8 cellular contexts compared by ENCODE assay signal in the genomic region with DNA sequence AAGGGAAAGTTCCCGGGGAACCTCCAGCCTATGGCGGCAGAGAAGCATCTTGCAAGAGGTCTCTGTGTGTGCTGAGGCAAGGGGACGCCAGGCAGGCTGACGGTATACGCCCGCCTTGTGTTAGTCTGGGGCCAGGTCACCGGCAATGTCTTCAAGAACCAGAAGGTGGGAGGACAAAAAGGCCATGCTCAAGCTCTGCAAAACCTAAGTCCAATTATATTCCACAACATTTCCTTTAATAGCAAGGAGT. TPM values are rescaled to one million over a fixed set of nuclear protein-coding genes. Genes with fewer than 3 reads are reported as not detected.
DNase-seq lines count a peak whose midpoint lies in the region; ATAC-seq and TF ChIP-seq lines count a peak whose summit lies in the region.

No MANE protein-coding gene starts in this region.

- ATAC-seq in Right ventricle myocardium superior (ENCODE audit: poor library complexity): no peak

- H3K9me3 ChIP-seq in right atrium auricular region: no peaks in the 10 kb centered on the region

- H3K4me1 ChIP-seq in right atrium auricular region: peaks cover 0 to 27% of the 10 kb centered on the region in 2 donors

- peaks cover 29% of the 10 kb centered on the region for H3K36me3 Mint-ChIP-seq in activated T-helper 1 cell treated with anti-CD3 and anti-CD28 coated beads, Interleukin-12 subunit alpha, Interleukin-12 subunit beta, Interleukin-2, Interleukin-4 antibody, amounts not matched to agents 30 ng/mL and 10 ng/mL and 1 ng/mL, durations not matched to agents 14 hours and 24 hours and 36 hours (ENCODE audit: low read depth)
- peaks cover 11% of the 10 kb centered on the region for H3K36me3 Mint-ChIP-seq in type B pancreatic cell

- peak overlapping the region; percentile 92 to 94 for H3K27ac ChIP-seq in right atrium auricular region
- H3K27ac ChIP-seq in layer of hippocampus (ENCODE audit: low read depth, low read length): peak overlapping the region; percentile 94

- H3K27me3 ChIP-seq in right atrium auricular region (no peaks in the 10 kb centered on the region), layer of hippocampus (ENCODE audit: control insufficient read depth, insufficient read depth, low read length) (no peaks in the 10 kb centered on the region)

- no peaks in the 10 kb centered on the region for H3K27me3 Mint-ChIP-seq in activated T-helper 1 cell treated with anti-CD3 and anti-CD28 coated beads, Interleukin-12 subunit alpha, Interleukin-12 subunit beta, Interleukin-2, Interleukin-4 antibody, amounts not matched to agents 30 ng/mL and 10 ng/mL and 1 ng/mL, durations not matched to agents 14 hours and 24 hours and 36 hours (ENCODE audit: insufficient read depth)
- no peaks in the 10 kb centered on the region for H3K27me3 Mint-ChIP-seq in type B pancreatic cell

- DNase-seq in right atrium auricular region (ENCODE audit: low spot score): no peak
- no peak for DNase-seq in Right ventricle myocardium superior
- no peak for DNase-seq in activated T-helper 1 cell treated with anti-CD3 and anti-CD28 coated beads, Interleukin-12 subunit alpha, Interleukin-12 subunit beta, Interleukin-2, Interleukin-4 antibody, amounts not matched to agents 30 ng/mL and 10 ng/mL and 1 ng/mL, durations not matched to agents 14 hours and 24 hours and 36 hours (ENCODE audit: low spot score)
- DNase-seq in type B pancreatic cell (ENCODE audit: extremely low spot score, unreplicated experiment): no peak
- DNase-seq in HK-2 (ENCODE audit: unreplicated experiment): no peak
- no peak for DNase-seq in dedifferentiated amniotic fluid mesenchymal stem cell (ENCODE audit: extremely low spot score)
- DNase-seq in NCI-H2171 (lab: John Stamatoyannopoulos, UW): no peak

- intact Hi-C loops in Right ventricle myocardium superior (cut with DNase I): loop anchor here (2.0 kb wide), 1 partner anchor 39 kb away; no protein-coding TSS in a partner anchor
- intact Hi-C loops in activated T-helper 1 cell treated with anti-CD3 and anti-CD28 coated beads, Interleukin-12 subunit alpha, Interleukin-12 subunit beta, Interleukin-2, Interleukin-4 antibody, amounts not matched to agents 30 ng/mL and 10 ng/mL and 1 ng/mL, durations not matched to agents 14 hours and 24 hours and 36 hours (cut with micrococcal nuclease): loop anchor here (1.0 to 10.0 kb wide), 17 partner anchors 21 to 1211 kb away; partner anchors contain the start of genes ARMC5, CDIPT, CFAP119 and FBRS

- H3K9me3 Mint-ChIP-seq in activated T-helper 1 cell treated with anti-CD3 and anti-CD28 coated beads, Interleukin-12 subunit alpha, Interleukin-12 subunit beta, Interleukin-2, Interleukin-4 antibody, amounts not matched to agents 30 ng/mL and 10 ng/mL and 1 ng/mL, durations not matched to agents 14 hours and 24 hours and 36 hours: no peaks in the 10 kb centered on the region
- H3K9me3 Mint-ChIP-seq in type B pancreatic cell: no peaks in the 10 kb centered on the region

- H3K4me3 ChIP-seq in right atrium auricular region: peak overlapping the region; percentile 96 to 98

- H3K36me3 ChIP-seq in right atrium auricular region: peaks cover 24% of the 10 kb centered on the region

- peaks cover 40% of the 10 kb centered on the region for H3K4me1 Mint-ChIP-seq in activated T-helper 1 cell treated with anti-CD3 and anti-CD28 coated beads, Interleukin-12 subunit alpha, Interleukin-12 subunit beta, Interleukin-2, Interleukin-4 antibody, amounts not matched to agents 30 ng/mL and 10 ng/mL and 1 ng/mL, durations not matched to agents 14 hours and 24 hours and 36 hours (ENCODE audit: low read depth)
- H3K4me1 Mint-ChIP-seq in type B pancreatic cell (ENCODE audit: unreplicated experiment): peaks cover 21% of the 10 kb centered on the region

- H3K27ac Mint-ChIP-seq in activated T-helper 1 cell treated with anti-CD3 and anti-CD28 coated beads, Interleukin-12 subunit alpha, Interleukin-12 subunit beta, Interleukin-2, Interleukin-4 antibody, amounts not matched to agents 30 ng/mL and 10 ng/mL and 1 ng/mL, durations not matched to agents 14 hours and 24 hours and 36 hours: peak overlapping the region; percentile 96
- H3K27ac Mint-ChIP-seq in type B pancreatic cell: peak overlapping the region; percentile 95

- TF ChIP-seq CTCF in right atrium auricular region (IDR thresholded peaks at IDR 0.05): no peak
- no peak for TF ChIP-seq CTCF in type B pancreatic cell (conservative IDR thresholded peaks at IDR 0.05)

- H3K4me3 Mint-ChIP-seq in activated T-helper 1 cell treated with anti-CD3 and anti-CD28 coated beads, Interleukin-12 subunit alpha, Interleukin-12 subunit beta, Interleukin-2, Interleukin-4 antibody, amounts not matched to agents 30 ng/mL and 10 ng/mL and 1 ng/mL, durations not matched to agents 14 hours and 24 hours and 36 hours: peak overlapping the region; percentile 97
- peak overlapping the region; percentile 98 for H3K4me3 Mint-ChIP-seq in type B pancreatic cell

RNA-seq across cellular contexts. Expression of gene ZNF668, which starts 0.3 kb away (rescaled TPM):
- 1 to 10 TPM; 7.4 to 9.2 TPM for total RNA-seq in right atrium auricular region
- 4.4 TPM for total RNA-seq in Right ventricle myocardium superior
- total RNA-seq in activated T-helper 1 cell treated with anti-CD3 and anti-CD28 coated beads, Interleukin-12 subunit alpha, Interleukin-12 subunit beta, Interleukin-2, Interleukin-4 antibody, amounts not matched to agents 30 ng/mL and 10 ng/mL and 1 ng/mL, durations not matched to agents 14 hours and 24 hours and 36 hours: 14.9 and 15.1 TPM in 2 replicates
- total RNA-seq in type B pancreatic cell (ENCODE audit: low replicate concordance): 10.5 and 13.4 TPM in 2 replicates

RNA-seq across cellular contexts. Expression of gene ZNF646, which starts 0.5 kb away (rescaled TPM):
- total RNA-seq in right atrium auricular region (10 to 100 TPM in 1 of 2 donors, 1 to 10 TPM in 1; 6.2 to 10.8 TPM), Right ventricle myocardium superior (8.3 TPM), type B pancreatic cell (ENCODE audit: low replicate concordance) (21.0 and 27.2 TPM in 2 replicates)
- 25.3 and 26.1 TPM in 2 replicates for total RNA-seq in activated T-helper 1 cell treated with anti-CD3 and anti-CD28 coated beads, Interleukin-12 subunit alpha, Interleukin-12 subunit beta, Interleukin-2, Interleukin-4 antibody, amounts not matched to agents 30 ng/mL and 10 ng/mL and 1 ng/mL, durations not matched to agents 14 hours and 24 hours and 36 hours

RNA-seq across cellular contexts. Expression of gene PRSS53, which starts 15.0 kb away (rescaled TPM):
- total RNA-seq in right atrium auricular region (under 1 TPM; 0.15 to 0.43 TPM), Right ventricle myocardium superior (0.81 TPM), type B pancreatic cell (ENCODE audit: low replicate concordance) (3.5 and 5.1 TPM in 2 replicates)
- 3.1 and 4.7 TPM in 2 replicates for total RNA-seq in activated T-helper 1 cell treated with anti-CD3 and anti-CD28 coated beads, Interleukin-12 subunit alpha, Interleukin-12 subunit beta, Interleukin-2, Interleukin-4 antibody, amounts not matched to agents 30 ng/mL and 10 ng/mL and 1 ng/mL, durations not matched to agents 14 hours and 24 hours and 36 hours

RNA-seq across cellular contexts. Expression of gene VKORC1, which starts 20.8 kb away (rescaled TPM):
- total RNA-seq in right atrium auricular region (10 to 100 TPM; 64.9 to 71.8 TPM), Right ventricle myocardium superior (40.0 TPM), type B pancreatic cell (ENCODE audit: low replicate concordance) (70.1 and 78.9 TPM in 2 replicates)
- 47.3 and 53.0 TPM in 2 replicates for total RNA-seq in activated T-helper 1 cell treated with anti-CD3 and anti-CD28 coated beads, Interleukin-12 subunit alpha, Interleukin-12 subunit beta, Interleukin-2, Interleukin-4 antibody, amounts not matched to agents 30 ng/mL and 10 ng/mL and 1 ng/mL, durations not matched to agents 14 hours and 24 hours and 36 hours

RNA-seq across cellular contexts. Expression of gene BCKDK, which starts 34.4 kb away (rescaled TPM):
- total RNA-seq in right atrium auricular region: 10 to 100 TPM; 52.0 to 62.3 TPM
- total RNA-seq in Right ventricle myocardium superior: 84.3 TPM
- total RNA-seq in activated T-helper 1 cell treated with anti-CD3 and anti-CD28 coated beads, Interleukin-12 subunit alpha, Interleukin-12 subunit beta, Interleukin-2, Interleukin-4 antibody, amounts not matched to agents 30 ng/mL and 10 ng/mL and 1 ng/mL, durations not matched to agents 14 hours and 24 hours and 36 hours: 43.6 and 44.8 TPM in 2 replicates
- total RNA-seq in type B pancreatic cell (ENCODE audit: low replicate concordance): 38.5 and 44.5 TPM in 2 replicates
